ENCODE assay signal across 1 cellular context in genomic region chr3:185584681-185585080, GRCh38.
TF ChIP-seq lines count a peak whose summit lies in the region.

No MANE protein-coding gene starts in this region.

TF ChIP-seq in GM23338, 12 proteins besides CTCF, POLR2A, EP300 and RAD21 (continued from another document):
- TF ChIP-seq ZNF462 (CRISPR knock-in tag; IDR thresholded peaks at IDR 0.05) (no peak), CREB1 (CRISPR knock-in tag; IDR thresholded peaks at IDR 0.05; ENCODE audit: low read depth) (no peak), ZNF331 (CRISPR knock-in tag; IDR thresholded peaks at IDR 0.05; ENCODE audit: low read depth) (no peak), STAT1 (IDR thresholded peaks at IDR 0.05; ENCODE audit: unreplicated experiment) (no peak), JUNB (IDR thresholded peaks at IDR 0.05; ENCODE audit: unreplicated experiment) (no peak), ETS1 (IDR thresholded peaks at IDR 0.05) (no peak)
